ENCODE assay signal across 24 cellular contexts in the genomic region with DNA sequence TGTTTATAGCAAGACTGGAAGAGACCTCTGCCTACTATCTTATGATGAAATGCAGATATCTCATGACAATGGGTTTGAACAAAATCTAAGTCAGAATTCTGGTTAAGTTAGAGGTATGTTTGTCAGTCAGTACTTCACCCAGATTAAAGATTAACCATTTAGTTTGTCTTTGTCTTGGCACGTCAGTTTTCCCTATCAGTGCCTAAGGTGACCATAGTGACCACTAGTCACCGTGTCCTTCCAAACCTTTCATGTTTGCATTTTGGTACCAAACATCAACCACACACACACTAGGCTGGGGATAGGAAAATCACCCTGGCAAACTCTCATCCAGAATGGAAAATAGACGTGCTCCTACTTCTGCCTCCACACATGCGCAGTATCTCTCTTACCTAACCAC.
"Had no signal": no experiment of that assay in that cellular context is flagged by ENCODE, and none has a peak within 500 bp of the region (broad histone marks: within the 10 kb centered on the region; RNA-seq: fewer than 3 reads in every experiment).

No MANE protein-coding gene starts in this region.

- ATAC-seq: gastrocnemius medialis; heart right ventricle; left lung; lower lobe of right lung; natural killer cell treated with Interleukin-12 subunit alpha and Interleukin-12 subunit beta and Interleukin-15 and Interleukin-18, amount 100 ng/mL, for 72 hours; right cardiac atrium; stimulated activated naive CD8-positive, alpha-beta T cell treated with anti-CD3 and anti-CD28 coated beads, Interleukin-15, Interleukin-2, amounts not matched to agents 100 U/mL and 50 U/mL, for 24 hours had no signal

- H3K4me1 ChIP-seq: esophagus muscularis mucosa, gastrocnemius medialis, heart right ventricle, left lung, lower lobe of right lung, neural progenitor cell, tibial artery, upper lobe of left lung, uterus had no signal

- H3K9me3 ChIP-seq: esophagus muscularis mucosa, gastrocnemius medialis, heart right ventricle, left lung, lower lobe of right lung, pancreas, tibial artery, upper lobe of left lung, uterus had no signal

- FAIRE-seq: endometrium, islet of Langerhans, pancreas had no signal

- H3K4me2 ChIP-seq: neural progenitor cell, smooth muscle cell had no signal

- H3K36me3 ChIP-seq: esophagus muscularis mucosa, gastrocnemius medialis, heart right ventricle, left lung, lower lobe of right lung, neural progenitor cell, pancreas, tibial artery, upper lobe of left lung, uterus had no signal

- H3K27me3 ChIP-seq: esophagus muscularis mucosa, gastrocnemius medialis, left lung, neural progenitor cell, pancreas, tibial artery, upper lobe of left lung, uterus had no signal

- H3K4me3 ChIP-seq: coronary artery, dorsolateral prefrontal cortex, esophagus muscularis mucosa, gastrocnemius medialis, heart right ventricle, left lung, lower lobe of right lung, neural progenitor cell, pancreas, smooth muscle cell, tibial artery, upper lobe of left lung, uterus had no signal

- H3K27ac ChIP-seq: coronary artery, dorsolateral prefrontal cortex, esophagus muscularis mucosa, gastrocnemius medialis, heart right ventricle, left lung, lower lobe of right lung, neural progenitor cell, pancreas, tibial artery, upper lobe of left lung, uterus had no signal

- DNase-seq: dorsolateral prefrontal cortex; effector memory CD4-positive, alpha-beta T cell; gastrocnemius medialis; heart right ventricle; hypothalamus; left lung; lower lobe of right lung; mesenchymal stem cell; midbrain; nucleus accumbens; pancreas; right cardiac atrium; stimulated activated CD4-positive, alpha-beta T cell treated with anti-CD3 and anti-CD28 coated beads, Interleukin-2, amount 100 ng/mL, for 48 hours; stimulated activated naive CD8-positive, alpha-beta T cell treated with anti-CD3 and anti-CD28 coated beads, Interleukin-15, Interleukin-2, amounts not matched to agents 100 U/mL and 50 U/mL, for 24 hours; tibial artery; upper lobe of left lung; uterus had no signal

- H3K9ac ChIP-seq: neural progenitor cell had no signal
